In genomic region chr9:71911061-71911907, GRCh38 we compare ENCODE assay signal across 8 cellular contexts. TPM values are rescaled to one million over a fixed set of nuclear protein-coding genes. Genes with fewer than 3 reads are reported as not detected.
DNase-seq lines count a peak whose midpoint lies in the region; ATAC-seq and TF ChIP-seq lines count a peak whose summit lies in the region.

TSS of gene ABHD17B (minus strand) at chr9:71911193. CDS start at chr9:71875080, 36,113 bp downstream.
TSS of gene C9orf85 (plus strand) at chr9:71911639. CDS start at chr9:71911735, 96 bp downstream.

- peak within 1 kb of the TSS; percentile 97 for H3K27ac Mint-ChIP-seq in HFFc6

- H3K36me3 ChIP-seq in SK-N-SH (replicated peaks in 1 of 2; ENCODE audit: control insufficient read depth in 1 of 2, insufficient read depth in 2 of 2, low read length in 1 of 2) = no peaks in the 10 kb centered on the region
- no peaks in the 10 kb centered on the region for H3K36me3 ChIP-seq in gastroesophageal sphincter
- no peaks in the 10 kb centered on the region for H3K36me3 ChIP-seq in neutrophil

- H3K9me2 ChIP-seq in SK-N-SH = no peaks in the 10 kb centered on the region

- H3K4me3 ChIP-seq in NB4 (ENCODE audit: low read depth, low read length) = peak within 1 kb of the TSS; percentile 91
- peak within 1 kb of the TSS; percentile 78 to 91 for H3K4me3 ChIP-seq in SK-N-SH (ENCODE audit: low read depth in 2 of 2, low read length in 1 of 2)
- peak within 1 kb of the TSS; percentile 89 to 94 for H3K4me3 ChIP-seq in gastroesophageal sphincter
- peak within 1 kb of the TSS; percentile 74 to 85 for H3K4me3 ChIP-seq in neutrophil (ENCODE audit: low read depth in 1 of 2, low read length in 1 of 2)

- TF ChIP-seq EP300 in SK-N-SH (IDR thresholded peaks at IDR 0.05; ENCODE audit: borderline replicate concordance in 1 of 2, low read depth in 1 of 2, low read length in 1 of 2) (no peak), gastroesophageal sphincter (IDR thresholded peaks at IDR 0.05) (no peak)

- peaks cover 34% of the 10 kb centered on the region for H3K4me1 Mint-ChIP-seq in HFFc6 (ENCODE audit: low read depth)

- ATAC-seq in gastroesophageal sphincter = peak; percentile 98

- POLR2A ChIA-PET in SK-N-SH (lab: Yijun Ruan, JAX) = interaction anchor here (0.5 to 1.2 kb wide), 5 partner anchors 9 to 1493 kb away, joined by 3 to 5 read pairs (median 3); no protein-coding TSS in a partner anchor

- peaks cover 82% of the 10 kb centered on the region for H3K79me2 ChIP-seq in SK-N-SH (ENCODE audit: insufficient read depth)

- H3K9ac ChIP-seq in SK-N-SH = peak within 1 kb of the TSS; percentile 88

- no peak for TF ChIP-seq RAD21 in SK-N-SH (IDR thresholded peaks at IDR 0.05; ENCODE audit: low read length)

- TF ChIP-seq POLR2A in NB4 (IDR thresholded peaks at IDR 0.05; ENCODE audit: extremely low read depth, insufficient read length) (peak; percentile 95), gastroesophageal sphincter (IDR thresholded peaks at IDR 0.05) (peak; percentile 85 to 90)

- H3K9me3 Mint-ChIP-seq in HFFc6 = no peaks in the 10 kb centered on the region

- peaks cover 0 to 7% of the 10 kb centered on the region in 2 experiments; a peak in 2 of 4 replicates for H3K4me1 ChIP-seq in SK-N-SH (ENCODE audit: control insufficient read depth in 1 of 2, insufficient read depth in 2 of 2, low read depth in 1 of 2, low read length in 1 of 2)
- H3K4me1 ChIP-seq in gastroesophageal sphincter = peaks cover 0 to 62% (median 9%) of the 10 kb centered on the region in 3 donors
- H3K4me1 ChIP-seq in neutrophil (ENCODE audit: control insufficient read depth in 1 of 2, insufficient read depth in 1 of 2, low read depth in 1 of 2, low read length in 1 of 2) = peaks cover 26% of the 10 kb centered on the region in 2 experiments

- peaks cover 50% of the 10 kb centered on the region for H4K20me1 ChIP-seq in SK-N-SH (ENCODE audit: insufficient read depth)

- TF ChIP-seq CTCF in HFFc6 (IDR thresholded peaks at IDR 0.05) = no peak
- no peak for TF ChIP-seq CTCF in NB4 (IDR thresholded peaks at IDR 0.05; ENCODE audit: low read depth, low read length)
- no peak for TF ChIP-seq CTCF in SK-N-SH (IDR thresholded peaks at IDR 0.05)
- TF ChIP-seq CTCF in gastroesophageal sphincter (IDR thresholded peaks at IDR 0.05) = peak in 1 of 4 experiments; percentile 2
- peak; percentile 44 for TF ChIP-seq CTCF in neutrophil (IDR thresholded peaks at IDR 0.05)

- peak within 1 kb of the TSS; percentile 77 for H2AFZ ChIP-seq in SK-N-SH (ENCODE audit: low read depth)

- peak within 1 kb of the TSS; percentile 86 to 94 for H3K27ac ChIP-seq in SK-N-SH (ENCODE audit: low read depth in 2 of 2, low read length in 1 of 2)
- H3K27ac ChIP-seq in gastroesophageal sphincter = peak within 1 kb of the TSS; percentile 75 to 94 (median 92)
- H3K27ac ChIP-seq in neutrophil = peak within 1 kb of the TSS; percentile 91
- peak within 1 kb of the TSS; percentile 95 for H3K27ac ChIP-seq in substantia nigra (ENCODE audit: low read depth, low read length, poor library complexity, severe bottlenecking)

- peak; percentile 99 for DNase-seq in GM04503 (ENCODE audit: low read depth)
- peak; percentile 100 for DNase-seq in HFFc6
- DNase-seq in NB4 (ENCODE audit: low read depth) = peak; percentile 96
- peak; percentile 95 for DNase-seq in SK-N-SH
- DNase-seq in activated naive CD4-positive, alpha-beta T cell treated with anti-CD3 and anti-CD28 coated beads, Interleukin-2, amount 50 U/mL, for 16 hours = peak; percentile 98
- peak; percentile 86 to 100 (median 99) for DNase-seq in substantia nigra (lab: John Stamatoyannopoulos, UW)

- under 1% methylated on average over 27 of the region's 45 CpGs for WGBS in SK-N-SH (ENCODE audit: low lambda C conversion rate)
- WGBS in gastroesophageal sphincter (ENCODE audit: low coverage in 1 of 2), 2 donors = 0% methylated on average over 3 to 5 of the region's 45 CpGs

- CTCF ChIA-PET in SK-N-SH (lab: Yijun Ruan, JAX) = interaction anchor here (0.7 kb wide), 2 partner anchors 21 to 114 kb away, joined by 3 to 5 read pairs; no protein-coding TSS in a partner anchor

- peak within 1 kb of the TSS; percentile 98 for H3K4me3 Mint-ChIP-seq in HFFc6

- H3F3A ChIP-seq in SK-N-SH (replicated peaks; ENCODE audit: insufficient read depth) = peaks cover 13% of the 10 kb centered on the region

- no peaks in the 10 kb centered on the region for H3K9me3 ChIP-seq in SK-N-SH
- no peaks in the 10 kb centered on the region for H3K9me3 ChIP-seq in gastroesophageal sphincter
- no peaks in the 10 kb centered on the region for H3K9me3 ChIP-seq in neutrophil

- H3K27me3 ChIP-seq in SK-N-SH (ENCODE audit: insufficient read depth) = no peaks in the 10 kb centered on the region
- no peaks in the 10 kb centered on the region for H3K27me3 ChIP-seq in gastroesophageal sphincter
- no peaks in the 10 kb centered on the region for H3K27me3 ChIP-seq in neutrophil

- H3K4me2 ChIP-seq in SK-N-SH = peak within 1 kb of the TSS; percentile 83

- H3K36me3 Mint-ChIP-seq in HFFc6 (ENCODE audit: low read depth) = no peaks in the 10 kb centered on the region; the same call in 1 of the 2 replicates

- no peaks in the 10 kb centered on the region for H3K27me3 Mint-ChIP-seq in HFFc6 (ENCODE audit: insufficient read depth)

TF ChIP-seq in SK-N-SH, 30 proteins besides CTCF, POLR2A, EP300 and RAD21 (continues in another document):
- TF ChIP-seq, protein P1, sequence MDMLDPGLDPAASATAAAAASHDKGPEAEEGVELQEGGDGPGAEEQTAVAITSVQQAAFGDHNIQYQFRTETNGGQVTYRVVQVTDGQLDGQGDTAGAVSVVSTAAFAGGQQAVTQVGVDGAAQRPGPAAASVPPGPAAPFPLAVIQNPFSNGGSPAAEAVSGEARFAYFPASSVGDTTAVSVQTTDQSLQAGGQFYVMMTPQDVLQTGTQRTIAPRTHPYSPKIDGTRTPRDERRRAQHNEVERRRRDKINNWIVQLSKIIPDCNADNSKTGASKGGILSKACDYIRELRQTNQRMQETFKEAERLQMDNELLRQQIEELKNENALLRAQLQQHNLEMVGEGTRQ (IDR thresholded peaks at IDR 0.05; ENCODE audit: borderline replicate concordance, low read depth, low read length) = peak; percentile 75
- TF ChIP-seq FOXJ3 (CRISPR knock-in tag; IDR thresholded peaks at IDR 0.05) (no peak), MAX (IDR thresholded peaks at IDR 0.05; ENCODE audit: low read depth) (peak; percentile 94), EZH2phosphoT487 (IDR thresholded peaks at IDR 0.05; ENCODE audit: borderline replicate concordance, low read depth) (no peak), FOSL2 (IDR thresholded peaks at IDR 0.05; ENCODE audit: borderline replicate concordance, low read depth) (no peak), TEAD4 (IDR thresholded peaks at IDR 0.05; ENCODE audit: borderline replicate concordance, insufficient read depth) (no peak), JUND (IDR thresholded peaks at IDR 0.05) (no peak), MXI1 (IDR thresholded peaks at IDR 0.05; ENCODE audit: low read depth, low read length) (peak; percentile 85), CHD2 (IDR thresholded peaks at IDR 0.05; ENCODE audit: low read length, partially characterized antibody) (peak; percentile 69), POLR2AphosphoS5 (IDR thresholded peaks at IDR 0.05; ENCODE audit: low read depth, low read length) (peak; percentile 97), RCOR1 (IDR thresholded peaks at IDR 0.05; ENCODE audit: low read length) (peak; percentile 8; the same call in 1 of the 2 replicates), SIN3A (IDR thresholded peaks at IDR 0.05; ENCODE audit: borderline replicate concordance, low read depth, low read length) (peak; percentile 43; the same call in 1 of the 2 replicates), TAF1 (IDR thresholded peaks at IDR 0.05; ENCODE audit: borderline replicate concordance, low read depth, low read length) (peak; percentile 99), RXRA (IDR thresholded peaks at IDR 0.05; ENCODE audit: borderline replicate concordance, low read depth) (no peak; the same call in 1 of the 2 replicates), PBX3 (IDR thresholded peaks at IDR 0.05) (peak; percentile 95), GABPA (IDR thresholded peaks at IDR 0.05; ENCODE audit: low read depth) (peak; percentile 87), YY1 (IDR thresholded peaks at IDR 0.05; ENCODE audit: low read depth) (0 out of 2 replicates have a peak, but pooled peaks have one; percentile 30)
- TF ChIP-seq, protein P2, sequence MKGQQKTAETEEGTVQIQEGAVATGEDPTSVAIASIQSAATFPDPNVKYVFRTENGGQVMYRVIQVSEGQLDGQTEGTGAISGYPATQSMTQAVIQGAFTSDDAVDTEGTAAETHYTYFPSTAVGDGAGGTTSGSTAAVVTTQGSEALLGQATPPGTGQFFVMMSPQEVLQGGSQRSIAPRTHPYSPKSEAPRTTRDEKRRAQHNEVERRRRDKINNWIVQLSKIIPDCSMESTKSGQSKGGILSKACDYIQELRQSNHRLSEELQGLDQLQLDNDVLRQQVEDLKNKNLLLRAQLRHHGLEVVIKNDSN (IDR thresholded peaks at IDR 0.05; ENCODE audit: borderline replicate concordance, low read depth) = peak; percentile 95

RNA-seq across cellular contexts. Expression of gene ABHD17B, which starts in this region (rescaled TPM):
- total RNA-seq in HFFc6 (2021; fragmentation: NEBNext Ultra II Directional; extraction: Animal tissue kit (Norgen Biotek cat#: 25700)) = 10 to 100 TPM; 13.6 to 17.9 (median 15.5) TPM
- polyA plus RNA-seq in SK-N-SH (2012; rRNA removed) = 7.3 and 9.8 TPM in 2 replicates
- 9.5 and 10.2 TPM in 2 replicates for polyA plus RNA-seq in SK-N-SH (2012; cell fraction: cytosol; rRNA removed)
- polyA plus RNA-seq in SK-N-SH (2012; cell fraction: nucleus; rRNA removed) = 6.3 and 7.9 TPM in 2 replicates
- 10 to 100 TPM; 10.5 to 24.8 (median 15.9) TPM for total RNA-seq in gastroesophageal sphincter

RNA-seq across cellular contexts. Expression of gene C9orf85, which starts in this region (rescaled TPM):
- total RNA-seq in HFFc6 (2021; fragmentation: NEBNext Ultra II Directional; extraction: Animal tissue kit (Norgen Biotek cat#: 25700)) = 10 to 100 TPM; 14.1 to 17.9 (median 15.2) TPM
- 11.1 and 14.4 TPM in 2 replicates for polyA plus RNA-seq in SK-N-SH (2012; rRNA removed)
- polyA plus RNA-seq in SK-N-SH (2012; cell fraction: cytosol; rRNA removed) = 18.0 and 25.2 TPM in 2 replicates
- 4.9 and 8.3 TPM in 2 replicates for polyA plus RNA-seq in SK-N-SH (2012; cell fraction: nucleus; rRNA removed)
- total RNA-seq in gastroesophageal sphincter = 10 to 100 TPM in 3 of 4 donors, 1 to 10 TPM in 1; 9.8 to 14.6 (median 11.9) TPM

Comparison
In these comparisons a context has a peak if more than half of its experiments do, and no peak if none do; other contexts are left out.
1. Peak in every context shown above with its lines: DNase-seq, ATAC-seq, H3K4me3 ChIP-seq and H3K27ac ChIP-seq.